23 cellular contexts compared by ENCODE assay signal in genomic region chr9:116116411-116116810, GRCh38. TPM values are rescaled to one million over a fixed set of nuclear protein-coding genes. Genes with fewer than 3 reads are reported as not detected.
DNase-seq lines count a peak whose midpoint lies in the region; ATAC-seq, FAIRE-seq and TF ChIP-seq lines count a peak whose summit lies in the region.
"Had no signal": no experiment of that assay in that cellular context is flagged by ENCODE, and none has a peak within 500 bp of the region (broad histone marks: within the 10 kb centered on the region; RNA-seq: fewer than 3 reads in every experiment).

No MANE protein-coding gene starts in this region.

- H3K4me3 Mint-ChIP-seq in GM23338, result no peak overlapping the region
- H3K4me3 Mint-ChIP-seq: CD8-positive, alpha-beta T cell; T-helper 1 cell treated with Interleukin-12 subunit alpha and Interleukin-12 subunit beta and Interleukin-4 antibody, amounts not matched to agents 30 μg/mL and 1 μg/mL, for 36 hours had no signal

- intact Hi-C loops in A673 (cut with micrococcal nuclease; ENCODE audit: unreplicated experiment), result no loop called here

- H3K9me3 ChIP-seq in A549 (no peaks in the 10 kb centered on the region; the same call in 2 of the 3 replicates), A673 (ENCODE audit: low read depth, low read length, poor library complexity, severe bottlenecking) (no peaks in the 10 kb centered on the region)

- H3K4me1 Mint-ChIP-seq in GM23338, result no peaks in the 10 kb centered on the region

- CTCF ChIA-PET in A549 (lab: Yijun Ruan, JAX), result no interaction called here
- CTCF ChIA-PET in A673 (lab: Charles Lee), result no interaction called here

- 96% methylated on average over 1 of the region's 1 CpG for WGBS in A549 (ENCODE audit: missing lambda C conversion rate)

- H3K9me2 ChIP-seq in GM23338 (ENCODE audit: insufficient read depth), result no peaks in the 10 kb centered on the region

- ATAC-seq in A549 (peak in 1 of 2 experiments; percentile 49; a peak in 1 of 6 replicates), GM23338 (no peak)
- ATAC-seq: CD8-positive, alpha-beta T cell; HCT116 had no signal

- no peaks in the 10 kb centered on the region for H3F3A ChIP-seq in GM23338 (replicated peaks; ENCODE audit: low read depth)

- H3K27me3 Mint-ChIP-seq in GM23338 (ENCODE audit: insufficient read depth, low read depth, poor library complexity), result peaks cover 5% of the 10 kb centered on the region

- H3K27ac Mint-ChIP-seq in GM23338, result no peak overlapping the region
- H3K27ac Mint-ChIP-seq: CD8-positive, alpha-beta T cell; T-helper 1 cell treated with Interleukin-12 subunit alpha and Interleukin-12 subunit beta and Interleukin-4 antibody, amounts not matched to agents 30 μg/mL and 1 μg/mL, for 36 hours had no signal

- no peaks in the 10 kb centered on the region for H3K36me3 ChIP-seq in A673 (ENCODE audit: insufficient read depth, low read length, poor library complexity, severe bottlenecking)
- no peaks in the 10 kb centered on the region for H3K36me3 ChIP-seq in GM23338 (ENCODE audit: insufficient read depth)
- H3K36me3 ChIP-seq: SJCRH30 had no signal

- H3K79me2 ChIP-seq in GM23338 (replicated peaks; ENCODE audit: insufficient read depth), result no peaks in the 10 kb centered on the region

- no peak for TF ChIP-seq EP300 in A549 (IDR thresholded peaks at IDR 0.05)

- H3K4me3 ChIP-seq in A549 (no peak overlapping the region), A673 (ENCODE audit: low read depth, low read length, poor library complexity, severe bottlenecking) (no peak overlapping the region), fibroblast of the aortic adventitia (ENCODE audit: low read depth, low read length) (no peak overlapping the region), GM23338 (no peak overlapping the region)
- H3K4me3 ChIP-seq: SJCRH30 had no signal

- H3K4me2 ChIP-seq in A549, result no peak overlapping the region
- H3K4me2 ChIP-seq in GM23338, result no peak overlapping the region

- H3K27me3 ChIP-seq in A673 (replicated peaks; ENCODE audit: insufficient read depth, low read depth, low read length, poor library complexity) (no peaks in the 10 kb centered on the region), GM23338 (ENCODE audit: insufficient read depth) (no peaks in the 10 kb centered on the region)
- H3K27me3 ChIP-seq: SJCRH30 had no signal

- POLR2A ChIA-PET in A549 (lab: Yijun Ruan, JAX) (no interaction called here), A673 (lab: Charles Lee; ENCODE audit: low non-redundant PET) (no interaction called here)

- TF ChIP-seq RAD21 in A549 (conservative IDR thresholded peaks at IDR 0.05 in 1 of 2, IDR thresholded peaks at IDR 0.05 in 1 of 2), result no peak

- no TSS peak for BruUV-seq in A673 (replicated peaks; lab: Mats Ljungman, UMichigan)

- no peak for TF ChIP-seq POLR2A in A549 (IDR thresholded peaks at IDR 0.05; ENCODE audit: low read length)

- H3K9me3 Mint-ChIP-seq in GM23338, result peaks cover 3% of the 10 kb centered on the region; the same call in 2 of the 3 replicates

- no peaks in the 10 kb centered on the region for H4K20me1 ChIP-seq in GM23338 (replicated peaks; ENCODE audit: insufficient read depth)

- TF ChIP-seq CTCF in A549 (IDR thresholded peaks at IDR 0.05), result no peak
- TF ChIP-seq CTCF in A673 (conservative IDR thresholded peaks at IDR 0.05; ENCODE audit: low read depth, low read length), result no peak
- no peak for TF ChIP-seq CTCF in fibroblast of the aortic adventitia (IDR thresholded peaks at IDR 0.05; ENCODE audit: insufficient read depth, low read length)
- TF ChIP-seq CTCF in GM23338 (conservative IDR thresholded peaks at IDR 0.05; ENCODE audit: low read depth in 2 of 2), result no peak

- DNase-seq in A549 (ENCODE audit: low read depth in 1 of 2, low spot score in 1 of 2) (no peak), A673 (ENCODE audit: low spot score) (peak; percentile 34), NCI-H69 (lab: John Stamatoyannopoulos, UW) (peak; percentile 87), fibroblast of the aortic adventitia (ENCODE audit: low read depth) (peak; percentile 11), NCI-H1092 treated with DMSO at 0.1 percent for 48 hours (lab: John Stamatoyannopoulos, UW) (no peak), ecto neural progenitor cell (ENCODE audit: low spot score) (no peak), GM23338 (ENCODE audit: low spot score) (no peak)
- DNase-seq: AML-193; C1 segment of cervical spinal cord; Calu3; CD8-positive, alpha-beta T cell; DMS153; GOT3; MM.1S; NCI-H1048; NCI-H1694; NCI-H345; NCI-H524; SJCRH30 had no signal

- H3K4me1 ChIP-seq in A549 (peaks cover 13% of the 10 kb centered on the region), A673 (ENCODE audit: insufficient read depth, low read length, poor library complexity, severe bottlenecking) (no peaks in the 10 kb centered on the region), GM23338 (ENCODE audit: insufficient read depth) (no peaks in the 10 kb centered on the region)
- H3K4me1 ChIP-seq: SJCRH30 had no signal

- H2AFZ ChIP-seq in GM23338, result no peak overlapping the region

- H3K27ac ChIP-seq in A549 (peak overlapping the region; percentile 25 to 59; a peak in 4 of 6 replicates), A673 (ENCODE audit: low read depth, low read length, poor library complexity, severe bottlenecking) (no peak overlapping the region), GM23338 (ENCODE audit: low read depth) (no peak overlapping the region)
- H3K27ac ChIP-seq: SJCRH30 had no signal

- FAIRE-seq in A549 (lab: Jason Lieb, UNC), result no peak
- FAIRE-seq: GM12892, RCC 7860 had no signal

- no peaks in the 10 kb centered on the region for H3K36me3 Mint-ChIP-seq in GM23338 (ENCODE audit: low read depth)
- H3K36me3 Mint-ChIP-seq: CD8-positive, alpha-beta T cell had no signal

TF ChIP-seq in A549, 52 proteins besides CTCF, POLR2A, EP300 and RAD21 (continues in another document):
- TF ChIP-seq, protein P1, sequence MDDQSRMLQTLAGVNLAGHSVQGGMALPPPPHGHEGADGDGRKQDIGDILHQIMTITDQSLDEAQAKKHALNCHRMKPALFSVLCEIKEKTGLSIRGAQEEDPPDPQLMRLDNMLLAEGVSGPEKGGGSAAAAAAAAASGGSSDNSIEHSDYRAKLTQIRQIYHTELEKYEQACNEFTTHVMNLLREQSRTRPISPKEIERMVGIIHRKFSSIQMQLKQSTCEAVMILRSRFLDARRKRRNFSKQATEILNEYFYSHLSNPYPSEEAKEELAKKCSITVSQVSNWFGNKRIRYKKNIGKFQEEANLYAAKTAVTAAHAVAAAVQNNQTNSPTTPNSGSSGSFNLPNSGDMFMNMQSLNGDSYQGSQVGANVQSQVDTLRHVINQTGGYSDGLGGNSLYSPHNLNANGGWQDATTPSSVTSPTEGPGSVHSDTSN (IDR thresholded peaks at IDR 0.05), result no peak
- TF ChIP-seq TFCP2L1 (CRISPR knock-in tag; IDR thresholded peaks at IDR 0.05), result no peak
- no peak for TF ChIP-seq ZFP36 (IDR thresholded peaks at IDR 0.05; ENCODE audit: borderline replicate concordance, partially characterized antibody)
- no peak for TF ChIP-seq PHF8 (IDR thresholded peaks at IDR 0.05; ENCODE audit: borderline replicate concordance, low read depth)
- no peak for TF ChIP-seq RNF2 (IDR thresholded peaks at IDR 0.05; ENCODE audit: borderline replicate concordance, low read depth)
- TF ChIP-seq KDM5A (IDR thresholded peaks at IDR 0.05), result no peak
- TF ChIP-seq FOSB (CRISPR knock-in tag; IDR thresholded peaks at IDR 0.05), result no peak

TF ChIP-seq in GM23338, 12 proteins besides CTCF, POLR2A, EP300 and RAD21 (continues in another document):
- no peak for TF ChIP-seq NANOG (IDR thresholded peaks at IDR 0.05; ENCODE audit: borderline replicate concordance)
- no peak for TF ChIP-seq JUNB (IDR thresholded peaks at IDR 0.05; ENCODE audit: unreplicated experiment)
- no peak for TF ChIP-seq EZH2 (IDR thresholded peaks at IDR 0.05; ENCODE audit: low read depth, unreplicated experiment)
- TF ChIP-seq ZNF331 (CRISPR knock-in tag; IDR thresholded peaks at IDR 0.05; ENCODE audit: low read depth), result no peak

RNA-seq across cellular contexts. Expression of gene PAPPA, which starts 37.2 kb away (rescaled TPM):
- polyA plus RNA-seq in A549 (2011; rRNA removed) (127 and 156 TPM in 2 replicates), A549 (2017; fragmentation: RNase III; extraction: RNeasy Plus Mini Kit Qiagen cat#74134 plus additional on column Dnase treatment) (36.8 to 41.2 TPM (median 40.0 TPM) in 3 replicates), GM23338 (2016; fragmentation: Nextera tagmentation; extraction: Ambion mirVana) (0.21 and 0.66 TPM in 2 replicates)
- polyA plus RNA-seq in A549 (2012; cell fraction: cytosol; rRNA removed), result 14.1 and 18.3 TPM in 2 replicates
- 35.2 and 39.7 TPM in 2 replicates for polyA plus RNA-seq in A549 (2012; cell fraction: nucleus; rRNA removed)
- 379 and 415 TPM in 2 replicates for polyA minus RNA-seq in A549 (2011; rRNA and poly(A)+ RNA removed)
- total RNA-seq in A673 (2021) (44.0 and 47.4 TPM in 2 replicates), fibroblast of the aortic adventitia (ENCODE audit: low replicate concordance) (12.3 and 80.5 TPM in 2 replicates)
- 0.31 and 0.38 TPM in 2 replicates for total RNA-seq in GM23338 (2014; rRNA removed; shearing (Covaris generic))
- total RNA-seq: Calu3; CD8-positive, alpha-beta T cell had no signal

Comparison
In these comparisons a context has a peak if more than half of its experiments do, and no peak if none do; other contexts are left out.
1. DNase-seq: peak in A673 (single experiment), NCI-H69 (single experiment) and fibroblast of the aortic adventitia (single experiment); none in A549 (0 of 2), NCI-H1092 treated with DMSO at 0.1 percent for 48 hours (single experiment), ecto neural progenitor cell (single experiment) and GM23338 (single experiment).
2. H3K27ac ChIP-seq: peak in A549 (2 of 2); none in A673 (single experiment) and GM23338 (single experiment).